Comparison of ENCODE assay signal across 14 cellular contexts in the genomic region with DNA sequence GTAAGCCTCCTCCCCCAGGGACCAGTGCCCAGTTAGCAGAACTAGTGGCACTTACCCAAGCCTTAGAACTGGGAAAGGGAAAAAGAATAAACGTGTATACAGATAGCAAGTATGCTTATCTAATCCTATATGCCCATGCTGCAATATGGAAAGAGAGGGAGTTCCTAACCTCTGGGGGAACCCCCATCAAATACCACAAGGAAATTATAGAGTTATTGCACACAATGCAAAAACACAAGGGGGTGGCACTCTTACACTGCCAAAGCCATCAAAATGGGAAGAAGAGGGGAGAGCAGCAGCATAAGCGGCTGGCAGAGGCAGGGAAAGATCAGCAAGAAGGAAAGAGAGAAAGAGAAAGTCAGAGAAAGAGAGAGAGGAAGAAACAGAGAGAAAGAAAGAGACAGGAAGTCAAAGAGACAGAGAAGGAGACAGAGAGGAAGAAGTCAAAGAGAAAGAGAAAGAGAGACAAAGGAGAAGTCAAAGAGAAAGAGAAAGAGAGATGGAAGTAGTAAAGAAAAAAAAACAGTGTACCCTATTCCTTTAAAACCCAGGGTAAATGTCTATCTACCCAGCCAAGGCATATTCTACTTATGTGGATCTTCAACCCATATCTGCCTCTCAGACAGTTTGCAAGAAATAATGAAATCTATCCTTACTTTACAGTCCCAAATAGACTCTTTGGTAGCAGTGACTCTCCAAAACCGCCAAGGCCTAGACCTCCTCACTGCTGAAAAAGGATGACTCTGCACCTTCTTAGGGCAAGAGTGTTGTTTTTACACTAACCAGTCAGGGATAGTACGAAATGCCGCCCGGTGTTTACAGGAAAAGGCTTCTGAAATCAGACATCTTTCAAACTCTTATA. TPM values are rescaled to one million over a fixed set of nuclear protein-coding genes. Genes with fewer than 3 reads are reported as not detected.
A peak's percentile ranks its signal among the peaks of the same experiment; 100 is the strongest.
DNase-seq lines count a peak whose midpoint lies in the region; ATAC-seq and TF ChIP-seq lines count a peak whose summit lies in the region.
"Not testable (repeated sequence)": the region's sequence is repeated elsewhere in the genome, so short reads cannot be mapped to it uniquely, and the experiment has no call there.
"Had no signal": no experiment of that assay in that cellular context is flagged by ENCODE, and none has a peak within 500 bp of the region (broad histone marks: within the 10 kb centered on the region; RNA-seq: fewer than 3 reads in every experiment).

No MANE protein-coding gene starts in this region.

- H3K27me3 Mint-ChIP-seq in T-helper 17 cell; activated T-cell treated with anti-CD3 and anti-CD28 coated beads, Interleukin-2, amount 50 U/mL, for 24 hours; central memory CD8-positive, alpha-beta T cell: not testable (repeated sequence)

- H3K9me3 Mint-ChIP-seq in activated T-cell treated with anti-CD3 and anti-CD28 coated beads, Interleukin-2, amount 50 U/mL, for 24 hours: peaks cover 10% of the 10 kb centered on the region
- H3K9me3 Mint-ChIP-seq in central memory CD8-positive, alpha-beta T cell: not testable (repeated sequence)

- H3K27ac ChIP-seq in DND-41 (ENCODE audit: low read length): peak overlapping the region; percentile 94

- DNase-seq in DND-41; T-helper 17 cell; activated T-cell treated with anti-CD3 and anti-CD28 coated beads, Interleukin-2, amount 50 U/mL, for 24 hours; central memory CD8-positive, alpha-beta T cell (ENCODE audit: low spot score in 2 of 2); stimulated activated naive CD8-positive, alpha-beta T cell treated with anti-CD3 and anti-CD28 coated beads, Interleukin-15, Interleukin-2, amounts not matched to agents 100 U/mL and 50 U/mL, for 24 hours: not testable (repeated sequence)

- ATAC-seq in DND-41 (ENCODE audit: insufficient read depth, low read depth) (peak; percentile 88), GM19467 (IDR thresholded peaks at IDR 0.05; ENCODE audit: unreplicated experiment) (peak; percentile 59), HG02763 (IDR thresholded peaks at IDR 0.05; ENCODE audit: unreplicated experiment) (peak; percentile 54), HG03432 (IDR thresholded peaks at IDR 0.05; ENCODE audit: unreplicated experiment) (peak; percentile 69), T-helper 17 cell (peak; percentile 50)
- peak; percentile 58 for ATAC-seq in central memory CD8-positive, alpha-beta T cell (replicated peaks; ENCODE audit: extremely low read depth, poor library complexity, severe bottlenecking)
- ATAC-seq in stimulated activated naive CD8-positive, alpha-beta T cell treated with anti-CD3 and anti-CD28 coated beads, Interleukin-15, Interleukin-2, amounts not matched to agents 100 U/mL and 50 U/mL, for 24 hours: peak; percentile 86

- not testable (repeated sequence) for H3K36me3 ChIP-seq in DND-41 (ENCODE audit: insufficient read depth, low read length)

- peak overlapping the region; percentile 45 for H3K9ac ChIP-seq in DND-41 (ENCODE audit: low read depth, low read length)

- H3K27ac Mint-ChIP-seq in T-helper 17 cell: peak overlapping the region; percentile 87
- H3K27ac Mint-ChIP-seq in activated T-cell treated with anti-CD3 and anti-CD28 coated beads, Interleukin-2, amount 50 U/mL, for 24 hours: peak overlapping the region; percentile 96
- H3K27ac Mint-ChIP-seq in central memory CD8-positive, alpha-beta T cell (ENCODE audit: low read depth): peak overlapping the region; percentile 80

- peak overlapping the region in 1 of 2 experiments; percentile 29; a peak in 2 of 4 replicates for H3K4me3 ChIP-seq in DND-41 (ENCODE audit: low read depth in 1 of 2, low read length in 2 of 2)

- not testable (repeated sequence) for H4K20me1 ChIP-seq in DND-41 (ENCODE audit: insufficient read depth, low read length)

- peak overlapping the region; percentile 47 for H3K4me2 ChIP-seq in DND-41 (ENCODE audit: insufficient read depth, low read length)

- H3K79me2 ChIP-seq in DND-41 (ENCODE audit: insufficient read depth, low read length): not testable (repeated sequence)

- peak overlapping the region; percentile 87 for H3K4me3 Mint-ChIP-seq in T-helper 17 cell
- peak overlapping the region; percentile 68 for H3K4me3 Mint-ChIP-seq in activated T-cell treated with anti-CD3 and anti-CD28 coated beads, Interleukin-2, amount 50 U/mL, for 24 hours
- H3K4me3 Mint-ChIP-seq in central memory CD8-positive, alpha-beta T cell: peak overlapping the region; percentile 42

- H2AFZ ChIP-seq in DND-41 (ENCODE audit: low read depth, low read length): peak overlapping the region; percentile 78

- not testable (repeated sequence) for H3K27me3 ChIP-seq in DND-41 (ENCODE audit: insufficient read depth, low read length, poor library complexity)

- TF ChIP-seq CTCF in DND-41 (IDR thresholded peaks at IDR 0.05; ENCODE audit: borderline replicate concordance, extremely low read depth, low read length, poor library complexity, severe bottlenecking): not testable (repeated sequence)

- not testable (repeated sequence) for H3K36me3 Mint-ChIP-seq in T-helper 17 cell (ENCODE audit: low read depth); central memory CD8-positive, alpha-beta T cell (ENCODE audit: insufficient read depth)
- peaks cover 38% of the 10 kb centered on the region for H3K36me3 Mint-ChIP-seq in activated T-cell treated with anti-CD3 and anti-CD28 coated beads, Interleukin-2, amount 50 U/mL, for 24 hours (ENCODE audit: low read depth)

- H3K9me3 ChIP-seq in DND-41 (ENCODE audit: insufficient read depth, low read length, severe bottlenecking); T-helper 17 cell (ENCODE audit: control insufficient read depth, low read length, poor library complexity, severe bottlenecking): not testable (repeated sequence)

- peaks cover 28% of the 10 kb centered on the region for H3K4me1 Mint-ChIP-seq in T-helper 17 cell
- peaks cover 71% of the 10 kb centered on the region for H3K4me1 Mint-ChIP-seq in activated T-cell treated with anti-CD3 and anti-CD28 coated beads, Interleukin-2, amount 50 U/mL, for 24 hours (ENCODE audit: low read depth)
- peaks cover 50% of the 10 kb centered on the region for H3K4me1 Mint-ChIP-seq in central memory CD8-positive, alpha-beta T cell

- peaks cover 61% of the 10 kb centered on the region for H3K4me1 ChIP-seq in DND-41 (ENCODE audit: insufficient read depth, low read length)

RNA-seq across cellular contexts. Expression of a gene that starts 37.4 kb away (rescaled TPM):
- total RNA-seq in T-helper 17 cell: 10 to 100 TPM in 1 of 2 donors, 1 to 10 TPM in 1; 2.3 to 35.4 TPM
- total RNA-seq: bronchial epithelial cell, Daoy, foreskin keratinocyte, H7, M059J, PC-3 had no signal

RNA-seq across cellular contexts. Expression of a gene that starts 44.1 kb away (rescaled TPM):
- total RNA-seq in T-helper 17 cell: 100 to 1,000 TPM; 205 to 276 TPM
- total RNA-seq: bronchial epithelial cell, foreskin keratinocyte, H7 had no signal
